Comparison of ENCODE assay signal across 1 cellular context in genomic region chr15:78673476-78673875, GRCh38.
TF ChIP-seq lines count a peak whose summit lies in the region.

No MANE protein-coding gene starts in this region.

TF ChIP-seq in H1, 55 proteins besides CTCF, POLR2A, EP300 and RAD21:
- TF ChIP-seq RXRA (IDR thresholded peaks at IDR 0.05; ENCODE audit: insufficient read depth, low read depth, low read length) (no peak), E2F6 (IDR thresholded peaks at IDR 0.05) (no peak), GABPA (IDR thresholded peaks at IDR 0.05; ENCODE audit: borderline replicate concordance, insufficient read depth, low read length) (no peak), ATF3 (IDR thresholded peaks at IDR 0.05; ENCODE audit: insufficient read depth, low read depth, low read length) (no peak)
